Comparison of ENCODE assay signal across 16 cellular contexts in the genomic region with DNA sequence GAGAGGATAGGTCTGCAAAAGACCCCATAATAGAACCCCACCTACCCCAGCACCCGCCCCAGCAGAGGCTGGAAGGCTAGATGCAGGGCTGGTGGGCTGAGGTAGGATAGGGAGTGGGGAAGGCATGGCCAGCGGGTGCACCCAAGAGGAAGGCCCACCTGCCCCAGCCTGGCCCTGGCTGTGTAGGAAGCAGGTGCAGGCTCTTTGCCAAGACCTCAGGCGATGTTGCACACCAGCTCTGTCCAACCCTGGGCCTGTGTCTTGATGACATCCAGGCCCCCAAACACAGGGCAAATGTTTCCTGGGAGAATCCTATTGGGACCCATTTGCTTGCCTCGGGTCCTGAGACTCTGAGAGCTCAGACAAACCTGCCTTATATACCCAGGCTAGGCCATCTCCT. TPM values are rescaled to one million over a fixed set of nuclear protein-coding genes. Genes with fewer than 3 reads are reported as not detected.
DNase-seq lines count a peak whose midpoint lies in the region; ATAC-seq, FAIRE-seq and TF ChIP-seq lines count a peak whose summit lies in the region.
"Had no signal": no experiment of that assay in that cellular context is flagged by ENCODE, and none has a peak within 500 bp of the region (broad histone marks: within the 10 kb centered on the region; RNA-seq: fewer than 3 reads in every experiment).

No MANE protein-coding gene starts in this region.

- no peak overlapping the region for H3K23ac ChIP-seq in H1 (ENCODE audit: insufficient read length)

- no peaks in the 10 kb centered on the region for H3K79me2 ChIP-seq in H1 (ENCODE audit: control insufficient read depth in 1 of 2, insufficient read depth in 2 of 2, low read length in 2 of 2)

- no peak overlapping the region for H3K4me3 ChIP-seq in H1 (ENCODE audit: extremely low read depth in 1 of 4, insufficient read depth in 2 of 4, low read depth in 3 of 4, low read length in 4 of 4)

- H3K18ac ChIP-seq in H1 (ENCODE audit: extremely low read depth, low read length) = no peak overlapping the region; the same call in 1 of the 2 replicates

- H3K27ac Mint-ChIP-seq in activated naive CD8-positive, alpha-beta T cell treated with anti-CD3 and anti-CD28 coated beads, Interleukin-2, amount 10 ng/mL, durations not matched to agents 7 days and 5 days = no peak overlapping the region
- H3K27ac Mint-ChIP-seq in activated naive CD8-positive, alpha-beta T cell treated with anti-CD3 and anti-CD28 coated beads, Interleukin-2, amount 50 U/mL, for 24 hours = no peak overlapping the region
- H3K27ac Mint-ChIP-seq in T-helper 17 cell = peak overlapping the region; percentile 54
- H3K27ac Mint-ChIP-seq: CD8-positive, alpha-beta T cell; H9 had no signal

- peak overlapping the region; percentile 18; the same call in 1 of the 2 replicates for H2AK5ac ChIP-seq in H1 (ENCODE audit: low read depth, low read length)

- H3K36me3 Mint-ChIP-seq in activated naive CD8-positive, alpha-beta T cell treated with anti-CD3 and anti-CD28 coated beads, Interleukin-2, amount 10 ng/mL, durations not matched to agents 7 days and 5 days = no peaks in the 10 kb centered on the region
- H3K36me3 Mint-ChIP-seq in activated naive CD8-positive, alpha-beta T cell treated with anti-CD3 and anti-CD28 coated beads, Interleukin-2, amount 50 U/mL, for 24 hours (ENCODE audit: low read depth) = no peaks in the 10 kb centered on the region
- peaks cover 4% of the 10 kb centered on the region for H3K36me3 Mint-ChIP-seq in T-helper 17 cell (ENCODE audit: low read depth)
- H3K36me3 Mint-ChIP-seq: CD8-positive, alpha-beta T cell had no signal

- H4K20me1 ChIP-seq in H1 (replicated peaks in 1 of 2; ENCODE audit: control insufficient read depth in 1 of 2, insufficient read depth in 2 of 2, low read length in 2 of 2) = no peaks in the 10 kb centered on the region

- no peak overlapping the region for H2BK120ac ChIP-seq in H1 (replicated peaks; ENCODE audit: low read depth, low read length)

- H3K4ac ChIP-seq in H1 (replicated peaks; ENCODE audit: insufficient read length, low read depth, low read length) = no peak overlapping the region

- no peak for TF ChIP-seq CTCF in H1 (IDR thresholded peaks at IDR 0.05; ENCODE audit: control extremely low read depth in 1 of 3, insufficient read depth in 1 of 3, low read depth in 1 of 3, low read length in 3 of 3)

- H3K4me1 ChIP-seq in H1 (replicated peaks in 1 of 4; ENCODE audit: control insufficient read depth in 3 of 4, insufficient read depth in 4 of 4, low read length in 3 of 4) = peaks cover 0 to 7% (median 0%) of the 10 kb centered on the region in 4 experiments; a peak in 2 of 7 replicates

- no peak overlapping the region for H4K5ac ChIP-seq in H1 (ENCODE audit: insufficient read length, low read depth, low read length)

- no peaks in the 10 kb centered on the region for H3K27me3 ChIP-seq in H1 (replicated peaks in 1 of 4; ENCODE audit: control insufficient read depth in 3 of 4, extremely low read depth in 1 of 4, insufficient read depth in 3 of 4, low read length in 3 of 4)

- no peak overlapping the region for H2BK20ac ChIP-seq in H1 (ENCODE audit: low read length)

- peaks cover 3% of the 10 kb centered on the region for H3K4me1 Mint-ChIP-seq in activated naive CD8-positive, alpha-beta T cell treated with anti-CD3 and anti-CD28 coated beads, Interleukin-2, amount 10 ng/mL, durations not matched to agents 7 days and 5 days
- H3K4me1 Mint-ChIP-seq in activated naive CD8-positive, alpha-beta T cell treated with anti-CD3 and anti-CD28 coated beads, Interleukin-2, amount 50 U/mL, for 24 hours = no peaks in the 10 kb centered on the region
- peaks cover 4% of the 10 kb centered on the region for H3K4me1 Mint-ChIP-seq in T-helper 17 cell

- H2BK15ac ChIP-seq in H1 (ENCODE audit: low read length) = 0 out of 2 replicates have a peak overlapping the region, but pooled peaks have one; percentile 72

- no peaks in the 10 kb centered on the region for H3K9me3 ChIP-seq in T-helper 17 cell (ENCODE audit: control insufficient read depth, low read length, poor library complexity, severe bottlenecking)
- no peaks in the 10 kb centered on the region for H3K9me3 ChIP-seq in H1 (ENCODE audit: insufficient read depth in 2 of 2, low read depth in 1 of 2, low read length in 1 of 2)

- H3K4me3 Mint-ChIP-seq in activated naive CD8-positive, alpha-beta T cell treated with anti-CD3 and anti-CD28 coated beads, Interleukin-2, amount 10 ng/mL, durations not matched to agents 7 days and 5 days = no peak overlapping the region
- H3K4me3 Mint-ChIP-seq in activated naive CD8-positive, alpha-beta T cell treated with anti-CD3 and anti-CD28 coated beads, Interleukin-2, amount 50 U/mL, for 24 hours = no peak overlapping the region
- peak overlapping the region; percentile 15 for H3K4me3 Mint-ChIP-seq in T-helper 17 cell
- H3K4me3 Mint-ChIP-seq: CD8-positive, alpha-beta T cell; H9 had no signal

- H3K4me2 ChIP-seq in H1 (ENCODE audit: insufficient read depth in 1 of 2, low read depth in 2 of 2, low read length in 2 of 2) = no peak overlapping the region

- no peak overlapping the region for H4K91ac ChIP-seq in H1 (replicated peaks; ENCODE audit: insufficient read length, low read length)

- FAIRE-seq in H1 (lab: Jason Lieb, UNC) = no peak

- peak; percentile 11 for ATAC-seq in activated naive CD8-positive, alpha-beta T cell treated with anti-CD3 and anti-CD28 coated beads, Interleukin-2, amount 10 ng/mL, durations not matched to agents 7 days and 5 days (ENCODE audit: low read depth)
- no peak for ATAC-seq in activated naive CD8-positive, alpha-beta T cell treated with anti-CD3 and anti-CD28 coated beads, Interleukin-2, amount 50 U/mL, for 24 hours
- no peak for ATAC-seq in T-helper 17 cell

- POLR2A ChIA-PET in activated naive CD8-positive, alpha-beta T cell treated with anti-CD3 and anti-CD28 coated beads, Interleukin-2, amount 10 ng/mL, durations not matched to agents 7 days and 5 days (lab: Charles Lee) = no interaction called here
- POLR2A ChIA-PET in H1 (lab: Charles Lee; ENCODE audit: partially characterized antibody) = interaction anchor here (1.0 to 1.4 kb wide), 4 partner anchors 9 to 52 kb away, joined by 3 read pairs; no protein-coding TSS in a partner anchor

- no peaks in the 10 kb centered on the region for H3K27me3 Mint-ChIP-seq in activated naive CD8-positive, alpha-beta T cell treated with anti-CD3 and anti-CD28 coated beads, Interleukin-2, amount 10 ng/mL, durations not matched to agents 7 days and 5 days
- H3K27me3 Mint-ChIP-seq in activated naive CD8-positive, alpha-beta T cell treated with anti-CD3 and anti-CD28 coated beads, Interleukin-2, amount 50 U/mL, for 24 hours = no peaks in the 10 kb centered on the region
- H3K27me3 Mint-ChIP-seq in T-helper 17 cell = no peaks in the 10 kb centered on the region

- WGBS in H1 (ENCODE audit: extremely low coverage in 1 of 2, insufficient coverage in 1 of 2, insufficient read length in 1 of 2, insufficient replicate concordance in 2 of 2, low coverage in 1 of 2, low lambda C conversion rate in 2 of 2, missing lambda C conversion rate in 1 of 2), 2 experiments = 86% methylated on average over 4 of the region's 4 CpGs; no CpG with 5 or more reads in 1 of the 2 experiments

- H4K8ac ChIP-seq in H1 (ENCODE audit: extremely low read depth, insufficient read depth, low read length) = no peak overlapping the region

- no peak overlapping the region for H3K9ac ChIP-seq in H1 (replicated peaks in 1 of 4; ENCODE audit: extremely low read depth in 1 of 4, low read depth in 3 of 4, low read length in 3 of 4)

- no peak overlapping the region for H2BK12ac ChIP-seq in H1 (ENCODE audit: low read depth, low read length)

- no peak overlapping the region for H3K14ac ChIP-seq in H1 (ENCODE audit: insufficient read length)

- TF ChIP-seq EP300 in H1 (IDR thresholded peaks at IDR 0.05; ENCODE audit: borderline replicate concordance in 1 of 2, low read depth in 2 of 2, low read length in 2 of 2) = no peak

- H3K36me3 ChIP-seq in H1 (ENCODE audit: control insufficient read depth in 2 of 4, insufficient read depth in 4 of 4, low read length in 3 of 4) = no peaks in the 10 kb centered on the region

- no peak overlapping the region for H2BK5ac ChIP-seq in H1 (ENCODE audit: low read depth, low read length)

- no peaks in the 10 kb centered on the region for H3K23me2 ChIP-seq in H1 (ENCODE audit: low read depth, low read length)

- H3K79me1 ChIP-seq in H1 (ENCODE audit: low read depth, low read length) = no peaks in the 10 kb centered on the region

- no peak for TF ChIP-seq RAD21 in H1 (IDR thresholded peaks at IDR 0.05 in 1 of 2, conservative IDR thresholded peaks at IDR 0.05 in 1 of 2; ENCODE audit: low read depth in 2 of 2, low read length in 2 of 2)

- no peaks in the 10 kb centered on the region for H3K9me3 Mint-ChIP-seq in activated naive CD8-positive, alpha-beta T cell treated with anti-CD3 and anti-CD28 coated beads, Interleukin-2, amount 10 ng/mL, durations not matched to agents 7 days and 5 days
- no peaks in the 10 kb centered on the region for H3K9me3 Mint-ChIP-seq in activated naive CD8-positive, alpha-beta T cell treated with anti-CD3 and anti-CD28 coated beads, Interleukin-2, amount 50 U/mL, for 24 hours
- H3K9me3 Mint-ChIP-seq: CD8-positive, alpha-beta T cell; H9 had no signal

- no peak overlapping the region for H2AFZ ChIP-seq in H1 (ENCODE audit: low read length)

- CTCF ChIA-PET in H1 (lab: Charles Lee; ENCODE audit: partially characterized antibody) = interaction anchor here (0.6 to 18.4 kb wide), 28 partner anchors 9 to 687 kb away, joined by 3 to 547 read pairs (median 4); partner anchors contain the start of genes ALDOC, FOXN1 and UNC119

- no peak for DNase-seq in activated naive CD8-positive, alpha-beta T cell treated with anti-CD3 and anti-CD28 coated beads, Interleukin-2, amount 10 ng/mL, durations not matched to agents 7 days and 5 days
- no peak for DNase-seq in activated naive CD8-positive, alpha-beta T cell treated with anti-CD3 and anti-CD28 coated beads, Interleukin-2, amount 50 U/mL, for 24 hours
- DNase-seq in T-helper 17 cell = no peak
- DNase-seq in H1 (ENCODE audit: low read depth in 1 of 2, low spot score in 2 of 2) = no peak
- DNase-seq in putamen (ENCODE audit: low spot score) = no peak
- no peak for DNase-seq in stimulated activated CD4-positive, alpha-beta T cell treated with anti-CD3 and anti-CD28 coated beads, Interleukin-2, amount 100 ng/mL, for 48 hours
- no peak for DNase-seq in kidney tubule cell (ENCODE audit: low spot score)
- DNase-seq: NCI-H2081 treated with DMSO at 0.1 percent for 48 hours, NCI-H2171, SHP77 treated with DMSO at 0.1 percent for 48 hours, SW 1271 had no signal

- TF ChIP-seq POLR2A in H1 (IDR thresholded peaks at IDR 0.05; ENCODE audit: control extremely low read depth in 1 of 2, low read depth in 2 of 2, low read length in 2 of 2) = no peak

- no peak overlapping the region for H3K56ac ChIP-seq in H1 (replicated peaks; ENCODE audit: insufficient read length, low read depth, low read length)

- H3K27ac ChIP-seq in H1 (ENCODE audit: low read depth, low read length) = no peak overlapping the region
- H3K27ac ChIP-seq: C4-2B had no signal

RNA-seq across cellular contexts. Expression of gene UNC119, which starts 12.2 kb away (rescaled TPM):
- 10 to 100 TPM; 54.9 to 57.8 TPM for total RNA-seq in activated naive CD8-positive, alpha-beta T cell treated with anti-CD3 and anti-CD28 coated beads, Interleukin-2, amount 10 ng/mL, durations not matched to agents 7 days and 5 days
- 10 to 100 TPM; 87.2 to 91.9 TPM for total RNA-seq in T-helper 17 cell
- 43.5 and 44.1 TPM in 2 replicates for total RNA-seq in H1 (2021; fragmentation: NEBNext Ultra II Directional; extraction: Animal tissue kit (Norgen Biotek cat#: 25700))
- 94.4 and 122 TPM in 2 replicates for polyA plus RNA-seq in H1 (2011; rRNA removed)
- 97.4 TPM for polyA plus RNA-seq in H1 (2011; cell fraction: cytosol; rRNA removed)
- polyA plus RNA-seq in H1 (2011; cell fraction: nucleus; rRNA removed) = 218 TPM
- 31.5 to 49.8 TPM (median 46.9 TPM) in 4 replicates for polyA plus RNA-seq in H1 (2012, experiment 1 of 2)
- polyA plus RNA-seq in H1 (2012, experiment 2 of 2) = 58.2 TPM
- 58.5 TPM for polyA plus RNA-seq in H1 (2013, experiment 1 of 2)
- 54.7 TPM for polyA plus RNA-seq in H1 (2013, experiment 2 of 2)
- polyA minus RNA-seq in H1 (2011; rRNA and poly(A)+ RNA removed) = 44.0 and 46.7 TPM in 2 replicates
- 36.4 TPM for polyA minus RNA-seq in H1 (2011; cell fraction: cytosol; rRNA and poly(A)+ RNA removed)
- polyA minus RNA-seq in H1 (2011; cell fraction: nucleus; rRNA and poly(A)+ RNA removed) = 30.8 TPM

RNA-seq across cellular contexts. Expression of gene PIGS, which starts 31.1 kb away (rescaled TPM):
- 10 to 100 TPM; 60.5 to 63.1 TPM for total RNA-seq in activated naive CD8-positive, alpha-beta T cell treated with anti-CD3 and anti-CD28 coated beads, Interleukin-2, amount 10 ng/mL, durations not matched to agents 7 days and 5 days
- 10 to 100 TPM; 44.5 to 50.9 TPM for total RNA-seq in T-helper 17 cell
- 47.4 and 50.6 TPM in 2 replicates for total RNA-seq in H1 (2021; fragmentation: NEBNext Ultra II Directional; extraction: Animal tissue kit (Norgen Biotek cat#: 25700))
- polyA plus RNA-seq in H1 (2011; rRNA removed) = 44.3 and 72.7 TPM in 2 replicates
- 42.1 TPM for polyA plus RNA-seq in H1 (2011; cell fraction: cytosol; rRNA removed)
- 66.7 TPM for polyA plus RNA-seq in H1 (2011; cell fraction: nucleus; rRNA removed)
- 38.9 to 53.7 TPM (median 47.7 TPM) in 4 replicates for polyA plus RNA-seq in H1 (2012, experiment 1 of 2)
- polyA plus RNA-seq in H1 (2012, experiment 2 of 2) = 33.2 TPM
- 61.1 TPM for polyA plus RNA-seq in H1 (2013, experiment 1 of 2)
- 64.0 TPM for polyA plus RNA-seq in H1 (2013, experiment 2 of 2)
- 49.1 and 52.3 TPM in 2 replicates for polyA minus RNA-seq in H1 (2011; rRNA and poly(A)+ RNA removed)
- polyA minus RNA-seq in H1 (2011; cell fraction: cytosol; rRNA and poly(A)+ RNA removed) = 24.9 TPM
- polyA minus RNA-seq in H1 (2011; cell fraction: nucleus; rRNA and poly(A)+ RNA removed) = 32.8 TPM

RNA-seq across cellular contexts. Expression of gene FOXN1, which starts 34.1 kb away (rescaled TPM):
- not detected for total RNA-seq in activated naive CD8-positive, alpha-beta T cell treated with anti-CD3 and anti-CD28 coated beads, Interleukin-2, amount 10 ng/mL, durations not matched to agents 7 days and 5 days
- not detected for total RNA-seq in T-helper 17 cell
- total RNA-seq in H1 (2021; fragmentation: NEBNext Ultra II Directional; extraction: Animal tissue kit (Norgen Biotek cat#: 25700)) = not detected in 2 replicates
- not detected in 2 replicates for polyA plus RNA-seq in H1 (2011; rRNA removed)
- polyA plus RNA-seq in H1 (2011; cell fraction: cytosol; rRNA removed) = not detected
- polyA plus RNA-seq in H1 (2011; cell fraction: nucleus; rRNA removed) = not detected
- polyA plus RNA-seq in H1 (2012, experiment 1 of 2) = not detected in 4 replicates
- polyA plus RNA-seq in H1 (2012, experiment 2 of 2) = not detected
- not detected for polyA plus RNA-seq in H1 (2013, experiment 1 of 2)
- polyA plus RNA-seq in H1 (2013, experiment 2 of 2) = not detected
- polyA minus RNA-seq in H1 (2011; rRNA and poly(A)+ RNA removed) = not detected in 2 replicates
- not detected for polyA minus RNA-seq in H1 (2011; cell fraction: cytosol; rRNA and poly(A)+ RNA removed)
- polyA minus RNA-seq in H1 (2011; cell fraction: nucleus; rRNA and poly(A)+ RNA removed) = not detected
- total RNA-seq: A673; CD8-positive, alpha-beta T cell; H9; HT-29 had no signal

RNA-seq across cellular contexts. Expression of gene ALDOC, which starts 36.5 kb away (rescaled TPM):
- total RNA-seq in activated naive CD8-positive, alpha-beta T cell treated with anti-CD3 and anti-CD28 coated beads, Interleukin-2, amount 10 ng/mL, durations not matched to agents 7 days and 5 days = 100 to 1,000 TPM; 142 to 154 TPM
- 10 to 100 TPM; 16.7 to 24.5 TPM for total RNA-seq in T-helper 17 cell
- 51.3 and 51.6 TPM in 2 replicates for total RNA-seq in H1 (2021; fragmentation: NEBNext Ultra II Directional; extraction: Animal tissue kit (Norgen Biotek cat#: 25700))
- polyA plus RNA-seq in H1 (2011; rRNA removed) = 103 and 134 TPM in 2 replicates
- 131 TPM for polyA plus RNA-seq in H1 (2011; cell fraction: cytosol; rRNA removed)
- 120 TPM for polyA plus RNA-seq in H1 (2011; cell fraction: nucleus; rRNA removed)
- 55.8 to 73.5 TPM (median 69.2 TPM) in 4 replicates for polyA plus RNA-seq in H1 (2012, experiment 1 of 2)
- polyA plus RNA-seq in H1 (2012, experiment 2 of 2) = 66.2 TPM
- 50.1 TPM for polyA plus RNA-seq in H1 (2013, experiment 1 of 2)
- 49.8 TPM for polyA plus RNA-seq in H1 (2013, experiment 2 of 2)
- polyA minus RNA-seq in H1 (2011; rRNA and poly(A)+ RNA removed) = 83.4 and 107 TPM in 2 replicates
- polyA minus RNA-seq in H1 (2011; cell fraction: cytosol; rRNA and poly(A)+ RNA removed) = 36.0 TPM
- 26.0 TPM for polyA minus RNA-seq in H1 (2011; cell fraction: nucleus; rRNA and poly(A)+ RNA removed)

RNA-seq across cellular contexts. Expression of gene SPAG5, which starts 58.6 kb away (rescaled TPM):
- 100 to 1,000 TPM; 109 to 118 TPM for total RNA-seq in activated naive CD8-positive, alpha-beta T cell treated with anti-CD3 and anti-CD28 coated beads, Interleukin-2, amount 10 ng/mL, durations not matched to agents 7 days and 5 days
- total RNA-seq in T-helper 17 cell = 10 to 100 TPM; 19.2 to 31.5 TPM
- total RNA-seq in H1 (2021; fragmentation: NEBNext Ultra II Directional; extraction: Animal tissue kit (Norgen Biotek cat#: 25700)) = 115 and 129 TPM in 2 replicates
- polyA plus RNA-seq in H1 (2011; rRNA removed) = 51.7 and 57.1 TPM in 2 replicates
- 97.1 TPM for polyA plus RNA-seq in H1 (2011; cell fraction: cytosol; rRNA removed)
- polyA plus RNA-seq in H1 (2011; cell fraction: nucleus; rRNA removed) = 268 TPM
- 89.7 to 103 TPM (median 99.9 TPM) in 4 replicates for polyA plus RNA-seq in H1 (2012, experiment 1 of 2)
- 15.4 TPM for polyA plus RNA-seq in H1 (2012, experiment 2 of 2)
- polyA plus RNA-seq in H1 (2013, experiment 1 of 2) = 84.1 TPM
- 79.4 TPM for polyA plus RNA-seq in H1 (2013, experiment 2 of 2)
- polyA minus RNA-seq in H1 (2011; rRNA and poly(A)+ RNA removed) = 119 and 123 TPM in 2 replicates
- polyA minus RNA-seq in H1 (2011; cell fraction: cytosol; rRNA and poly(A)+ RNA removed) = 80.6 TPM
- 169 TPM for polyA minus RNA-seq in H1 (2011; cell fraction: nucleus; rRNA and poly(A)+ RNA removed)
